In genomic region chr1:14067036-14067435, GRCh38 we compare ENCODE assay signal across 6 cellular contexts.
"Had no signal": no experiment of that assay in that cellular context is flagged by ENCODE, and none has a peak within 500 bp of the region (broad histone marks: within the 10 kb centered on the region; RNA-seq: fewer than 3 reads in every experiment).

No MANE protein-coding gene starts in this region.

- H3K27ac ChIP-seq: HL-60 had no signal

- ATAC-seq: GM23338, HepG2 had no signal

- H3K4me3 ChIP-seq: GM23338 had no signal

- DNase-seq: H9, HCEC 1CT, KBM-7 had no signal
